ENCODE assay signal across 8 cellular contexts in the genomic region with DNA sequence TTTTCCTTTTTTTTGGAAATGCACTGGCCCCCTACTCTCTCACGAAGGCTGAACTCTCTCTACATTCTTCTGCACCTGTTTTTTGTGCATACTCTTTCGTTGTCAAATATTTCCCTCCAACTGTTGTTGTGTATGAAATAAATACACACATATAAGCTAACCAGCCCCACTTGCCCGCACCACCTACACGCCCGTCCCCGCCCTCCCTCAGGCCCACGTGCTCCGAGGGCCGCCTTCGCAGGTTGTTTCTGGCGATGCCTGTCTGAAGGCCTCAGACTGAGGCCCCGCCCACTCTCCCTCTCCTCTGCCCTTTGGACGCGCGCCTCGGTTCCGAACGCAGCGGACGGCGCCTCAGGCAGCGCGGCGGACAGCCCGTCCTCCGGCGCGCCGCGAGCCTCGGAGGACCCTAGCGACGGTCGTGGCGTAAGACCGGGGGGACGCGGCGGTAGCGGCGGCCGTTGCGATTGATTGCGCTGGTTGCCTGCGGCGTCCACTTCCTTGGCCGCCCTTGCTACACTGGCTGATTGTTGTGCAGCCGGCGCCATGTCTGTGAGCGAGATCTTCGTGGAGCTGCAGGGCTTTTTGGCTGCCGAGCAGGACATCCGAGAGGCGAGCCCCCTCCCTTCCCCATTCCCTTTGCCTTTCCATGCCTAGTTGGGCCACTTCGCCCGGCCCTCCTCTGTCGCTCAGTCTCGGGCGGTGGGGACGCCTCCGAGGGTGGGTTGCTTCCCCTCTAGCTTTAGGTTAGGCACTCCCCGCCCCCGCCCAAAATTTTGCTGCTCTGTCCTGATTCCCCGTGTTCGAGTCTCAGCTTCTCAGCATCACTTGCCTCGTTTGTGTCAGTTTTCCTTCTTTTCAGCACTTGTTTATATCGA. TPM values are rescaled to one million over a fixed set of nuclear protein-coding genes. Genes with fewer than 3 reads are reported as not detected.
DNase-seq lines count a peak whose midpoint lies in the region; ATAC-seq and TF ChIP-seq lines count a peak whose summit lies in the region.

A gene (plus strand): TSS at position 415 of the 875 bp plus-strand sequence. CDS start 129 bp downstream, at position 544.

- peak within 1 kb of the TSS; percentile 89 for H3K9ac ChIP-seq in trophoblast cell (ENCODE audit: low read length)

- TF ChIP-seq CTCF in GM13977 (IDR thresholded peaks at IDR 0.05; ENCODE audit: extremely low read depth, insufficient read depth, missing control alignments) (no peak), tibial nerve (IDR thresholded peaks at IDR 0.05) (peak in 2 of 5 experiments; percentile 40 to 63)

- H3K18ac ChIP-seq in trophoblast cell (ENCODE audit: low read length) = peak within 1 kb of the TSS; percentile 84

- H3K4ac ChIP-seq in trophoblast cell (ENCODE audit: low read depth, low read length) = peak within 1 kb of the TSS; percentile 93

- CTCF ChIA-PET in T-cell (lab: Charles Lee) = interaction anchor here (0.6 to 1.2 kb wide), 5 partner anchors 13 to 353 kb away, joined by 3 to 8 read pairs (median 4); a partner anchor contains a TSS

- no peaks in the 10 kb centered on the region for H3K9me3 ChIP-seq in trophoblast cell (ENCODE audit: insufficient read depth, low read depth, low read length)
- no peaks in the 10 kb centered on the region for H3K9me3 ChIP-seq in tibial nerve

- peak within 1 kb of the TSS; percentile 93 for H4K8ac ChIP-seq in trophoblast cell (ENCODE audit: low read depth, low read length)

- peaks cover 32 to 35% (median 33%) of the 10 kb centered on the region in 3 donors for H3K4me1 Mint-ChIP-seq in T-cell

- TF ChIP-seq POLR2A in tibial nerve (IDR thresholded peaks at IDR 0.05) = peak in 1 of 2 donors; percentile 50

- intact Hi-C loops in cardiac septum (cut with DNase I) = loop anchor here (1.0 kb wide), 1 partner anchor 19 kb away; a partner anchor contains a TSS

- peak; percentile 77 to 98 for TF ChIP-seq EP300 in tibial nerve (IDR thresholded peaks at IDR 0.05)

- H3K4me1 ChIP-seq in trophoblast cell (ENCODE audit: control insufficient read depth in 1 of 2, insufficient read depth in 2 of 2, low read length in 2 of 2) (peaks cover 0 to 3% of the 10 kb centered on the region in 2 experiments), tibial nerve (peaks cover 0 to 35% (median 18%) of the 10 kb centered on the region in 4 donors)

- peak within 1 kb of the TSS; percentile 87 for H3K4me2 ChIP-seq in trophoblast cell (ENCODE audit: low read length)

- no peak within 1 kb of the TSS for H2AK5ac ChIP-seq in trophoblast cell (ENCODE audit: low read length)

- H4K12ac ChIP-seq in trophoblast cell (ENCODE audit: low read depth, low read length) = peak within 1 kb of the TSS; percentile 80

- H3K27me3 Mint-ChIP-seq in T-cell = no peaks in the 10 kb centered on the region

- H3K4me3 Mint-ChIP-seq in T-cell = peak within 1 kb of the TSS; percentile 96 to 98 (median 98)

- H3K9me3 Mint-ChIP-seq in T-cell = no peaks in the 10 kb centered on the region

- H3K4me3 ChIP-seq in trophoblast cell (ENCODE audit: low read depth, low read length) (peak within 1 kb of the TSS; percentile 91), tibial nerve (peak within 1 kb of the TSS; percentile 69 to 79 (median 76))

- POLR2A ChIA-PET in T-cell (lab: Charles Lee) = interaction anchor here in 1 of 2 donors (1.6 kb wide), 1 partner anchor 225 kb away, joined by 6 read pairs; a partner anchor contains a TSS

- no peak within 1 kb of the TSS for H3K23ac ChIP-seq in trophoblast cell (ENCODE audit: low read length)

- H2AFZ ChIP-seq in trophoblast cell (ENCODE audit: insufficient read depth, low read length, poor library complexity) = peak within 1 kb of the TSS; percentile 84

- peak; percentile 99 for ATAC-seq in HG02870 (IDR thresholded peaks at IDR 0.05; ENCODE audit: unreplicated experiment)
- peak; percentile 99 to 100 (median 100) for ATAC-seq in T-cell (replicated peaks in 1 of 4)

- peaks cover 13% of the 10 kb centered on the region for H3K36me3 Mint-ChIP-seq in T-cell

- peaks cover 2% of the 10 kb centered on the region for H3K79me1 ChIP-seq in trophoblast cell (ENCODE audit: low read length)

- 0 to 1% (median 0%) methylated on average over 58 to 67 of the region's 67 CpGs for WGBS in adipose tissue, 3 donors
- no CpG with 5 or more reads among the region's 67 CpGs for WGBS in trophoblast cell (ENCODE audit: extremely low coverage, insufficient coverage, insufficient read length)
- WGBS in tibial nerve, 2 donors = 1 to 2% methylated on average over 37 to 60 of the region's 67 CpGs

- peaks cover 6% of the 10 kb centered on the region for H3K79me2 ChIP-seq in trophoblast cell (ENCODE audit: control insufficient read depth, insufficient read depth, low read length, poor library complexity)

- H3K27me3 ChIP-seq in trophoblast cell (ENCODE audit: insufficient read depth, low read length) (no peaks in the 10 kb centered on the region), tibial nerve (no peaks in the 10 kb centered on the region)

- H2BK12ac ChIP-seq in trophoblast cell (ENCODE audit: low read length) = no peak within 1 kb of the TSS

- H3K36me3 ChIP-seq in trophoblast cell (ENCODE audit: control insufficient read depth in 1 of 2, insufficient read depth in 2 of 2, low read length in 2 of 2) (peaks cover 6 to 8% of the 10 kb centered on the region in 2 experiments), tibial nerve (peaks cover 0 to 14% (median 3%) of the 10 kb centered on the region in 3 donors)

- H2BK120ac ChIP-seq in trophoblast cell (ENCODE audit: insufficient read depth, low read length, poor library complexity) = peak within 1 kb of the TSS; percentile 8

- H3K14ac ChIP-seq in trophoblast cell (ENCODE audit: low read length) = peak within 1 kb of the TSS; percentile 58

- peak within 1 kb of the TSS; percentile 58 for H4K91ac ChIP-seq in trophoblast cell (ENCODE audit: low read depth, low read length)

- H2BK5ac ChIP-seq in trophoblast cell (ENCODE audit: low read depth, low read length, poor library complexity) = peak within 1 kb of the TSS; percentile 10

- DNase-seq in GM13977 (ENCODE audit: low spot score) (peak; percentile 92), NCI-H146 (lab: John Stamatoyannopoulos, UW) (peak; percentile 99), T-cell (peak; percentile 93 to 99 (median 97)), cardiac septum (ENCODE audit: low spot score) (peak; percentile 98), trophoblast cell (peak; percentile 97 to 99), tibial nerve (ENCODE audit: low spot score in 2 of 2) (peak; percentile 96 to 98)

- in situ Hi-C loops in GM13977 (cut with MboI; ENCODE audit: low pct_unique_long_range_greater_than_20kb, low sequenced_read_pairs, unreplicated experiment) = no loop called here

- peak within 1 kb of the TSS; percentile 93 to 94 for H3K27ac Mint-ChIP-seq in T-cell

- H3K27ac ChIP-seq in adipose tissue (ENCODE audit: low read depth, low read length) (no peak within 1 kb of the TSS), trophoblast cell (ENCODE audit: low read depth, low read length) (peak within 1 kb of the TSS; percentile 43), tibial nerve (peak within 1 kb of the TSS; percentile 34 to 78 (median 69))

RNA-seq across cellular contexts. Expression of the gene that starts here (rescaled TPM):
- 10 to 100 TPM; 45.3 to 58.1 (median 48.4) TPM for total RNA-seq in T-cell
- 10 to 100 TPM; 15.1 to 27.8 (median 22.5) TPM for polyA plus RNA-seq in adipose tissue
- total RNA-seq in cardiac septum = 43.9 TPM
- 30.8 and 32.6 TPM in 2 replicates for polyA plus RNA-seq in trophoblast cell (2013)
- 10 to 100 TPM; 32.7 to 50.9 (median 37.4) TPM for total RNA-seq in tibial nerve
